In the genomic region with DNA sequence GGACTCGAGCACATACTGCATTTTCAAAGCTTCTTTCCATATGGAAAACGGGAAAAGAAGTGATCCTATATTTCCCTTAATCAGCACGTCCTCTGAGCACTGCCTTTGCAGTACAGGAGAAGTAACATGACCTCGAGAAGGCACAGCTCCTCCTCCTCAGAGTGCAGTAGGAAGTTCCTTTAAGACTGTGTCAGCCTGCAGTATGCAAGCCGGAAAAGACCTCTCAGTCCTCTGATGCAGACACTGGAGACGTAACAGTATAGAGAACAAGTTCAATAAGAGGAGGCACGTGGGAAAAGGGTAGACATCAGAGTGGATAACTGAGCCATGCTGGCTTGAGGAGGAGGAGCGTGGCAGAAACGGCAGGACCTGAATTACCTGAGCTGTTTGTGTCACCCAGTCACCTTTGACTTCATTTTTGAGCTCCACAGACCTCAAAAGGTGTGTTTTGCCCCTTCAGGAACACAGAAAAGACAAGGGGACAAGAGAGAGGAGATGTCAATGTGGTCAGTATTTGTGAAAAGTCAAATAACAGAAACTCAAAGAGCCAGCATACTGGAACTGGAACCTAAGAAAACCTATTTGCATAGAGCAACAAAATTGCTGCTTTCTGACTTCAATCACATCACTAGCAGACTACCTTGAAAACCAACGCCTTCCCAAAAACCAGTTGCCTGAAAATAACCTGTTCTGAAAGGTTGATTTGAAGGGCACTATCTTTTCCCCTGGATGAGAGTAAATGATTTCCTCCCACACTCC, we compare ENCODE assay signal across 1 cellular context.
TF ChIP-seq lines count a peak whose summit lies in the region.

No MANE protein-coding gene starts in this region.

TF ChIP-seq in K562, 482 proteins besides CTCF, POLR2A, EP300 and RAD21:
- 0 out of 2 replicates have a peak, but pooled peaks have one; percentile 11 for TF ChIP-seq L3MBTL2 (IDR thresholded peaks at IDR 0.05)
- TF ChIP-seq ZNF316 (IDR thresholded peaks at IDR 0.05), result peak; percentile 24; the same call in 1 of the 2 replicates
- peak; percentile 47 for TF ChIP-seq C11orf30 (IDR thresholded peaks at IDR 0.05; ENCODE audit: low read depth)
- no peak for TF ChIP-seq ZNF217 (CRISPR knock-in tag; IDR thresholded peaks at IDR 0.05)
